ENCODE assay signal across 8 cellular contexts in genomic region chr14:54782803-54783659, GRCh38.
DNase-seq lines count a peak whose midpoint lies in the region; ATAC-seq and TF ChIP-seq lines count a peak whose summit lies in the region.

No MANE protein-coding gene starts in this region.

- H3K27me3 ChIP-seq in breast epithelium: no peaks in the 10 kb centered on the region

- ATAC-seq in HG02798 (IDR thresholded peaks at IDR 0.05; ENCODE audit: poor library complexity, unreplicated experiment): peak; percentile 84

- no peaks in the 10 kb centered on the region for H3K36me3 ChIP-seq in breast epithelium

- DNase-seq in MCF 10A (ENCODE audit: unreplicated experiment) (no peak), breast epithelium (ENCODE audit: low spot score in 2 of 2) (no peak), NOMO-1 (lab: John Stamatoyannopoulos, UW; ENCODE audit: unreplicated experiment in 2 of 2) (peak; percentile 81 to 93), globus pallidus (ENCODE audit: low spot score) (peak; percentile 51), putamen (ENCODE audit: low spot score) (no peak), hippocampal formation (lab: John Stamatoyannopoulos, UW) (no peak)
- DNase-seq in activated CD4-positive, alpha-beta T cell treated with anti-CD3 and anti-CD28 coated beads for 1 hour: no peak

- no peaks in the 10 kb centered on the region for H3K9me3 ChIP-seq in breast epithelium

- no peak overlapping the region for H3K4me3 Mint-ChIP-seq in MCF 10A (ENCODE audit: unreplicated experiment)

- no peak overlapping the region for H3K4me3 ChIP-seq in breast epithelium

- BruUV-seq in MCF 10A (replicated peaks; lab: Mats Ljungman, UMichigan): no TSS peak

- H3K9me3 Mint-ChIP-seq in MCF 10A (ENCODE audit: unreplicated experiment): no peaks in the 10 kb centered on the region

- CTCF ChIA-PET in MCF 10A (lab: Yijun Ruan, JAX): interaction anchor here (1.0 kb wide), 2 partner anchors 9 to 22 kb away, joined by 3 to 5 read pairs; no protein-coding TSS in a partner anchor

- POLR2A ChIA-PET in MCF 10A (lab: Yijun Ruan, JAX): interaction anchor here (1.3 kb wide), 1 partner anchor 217 kb away, joined by 4 read pairs; no protein-coding TSS in a partner anchor

- no peaks in the 10 kb centered on the region for H3K4me1 Mint-ChIP-seq in MCF 10A (ENCODE audit: insufficient read depth, unreplicated experiment)

- no peak for TF ChIP-seq POLR2A in breast epithelium (IDR thresholded peaks at IDR 0.05)

- intact Hi-C loops in MCF 10A (cut with micrococcal nuclease): no loop called here
- intact Hi-C loops in breast epithelium (cut with DNase I; ENCODE audit: low total_unique reads): no loop called here

- H3K4me1 ChIP-seq in breast epithelium: no peaks in the 10 kb centered on the region

- peak overlapping the region; percentile 68 for H3K27ac Mint-ChIP-seq in MCF 10A (ENCODE audit: low read depth, unreplicated experiment)

- H3K27me3 Mint-ChIP-seq in MCF 10A (ENCODE audit: insufficient read depth, unreplicated experiment): no peaks in the 10 kb centered on the region

- H3K36me3 Mint-ChIP-seq in MCF 10A (ENCODE audit: insufficient read depth, unreplicated experiment): peaks cover 37% of the 10 kb centered on the region

- TF ChIP-seq CTCF in MCF 10A (IDR thresholded peaks at IDR 0.05; ENCODE audit: unreplicated experiment) (no peak), breast epithelium (IDR thresholded peaks at IDR 0.05) (no peak)

- no peak overlapping the region for H3K27ac ChIP-seq in breast epithelium

Comparison
In these comparisons a context has a peak if more than half of its experiments do, and no peak if none do; other contexts are left out.
1. DNase-seq: peak in NOMO-1 (2 of 2) and globus pallidus (single experiment); none in MCF 10A (single experiment), breast epithelium (0 of 2), putamen (single experiment), hippocampal formation (0 of 2) and activated CD4-positive, alpha-beta T cell treated with anti-CD3 and anti-CD28 coated beads for 1 hour (single experiment).